7 cellular contexts compared by ENCODE assay signal in genomic region chr12:10363922-10364838, GRCh38.
A peak's percentile ranks its signal among the peaks of the same experiment; 100 is the strongest.
DNase-seq lines count a peak whose midpoint lies in the region; ATAC-seq and TF ChIP-seq lines count a peak whose summit lies in the region.

No MANE protein-coding gene starts in this region.

- TF ChIP-seq CTCF in RWPE2 (IDR thresholded peaks at IDR 0.05; ENCODE audit: poor library complexity, severe bottlenecking) (no peak), choroid plexus epithelial cell (conservative IDR thresholded peaks at IDR 0.05; ENCODE audit: low read depth, low read length) (no peak)

- H3K27me3 ChIP-seq in RWPE2 (ENCODE audit: insufficient read depth, poor library complexity, severe bottlenecking): no peaks in the 10 kb centered on the region

- peak overlapping the region; percentile 85 for H3K27ac ChIP-seq in RWPE2 (ENCODE audit: poor library complexity, severe bottlenecking)
- H3K27ac ChIP-seq in substantia nigra (ENCODE audit: low read depth, low read length, poor library complexity, severe bottlenecking): peak overlapping the region; percentile 98

- H3K9me3 ChIP-seq in RWPE2 (ENCODE audit: severe bottlenecking): no peaks in the 10 kb centered on the region

- peak overlapping the region; percentile 39 for H3K4me3 ChIP-seq in RWPE2 (ENCODE audit: severe bottlenecking)
- peak overlapping the region; percentile 56 for H3K4me3 ChIP-seq in choroid plexus epithelial cell (ENCODE audit: low read depth, low read length)

- H3K4me1 ChIP-seq in RWPE2 (ENCODE audit: insufficient read depth, poor library complexity, severe bottlenecking): peaks cover 16% of the 10 kb centered on the region

- H3K36me3 ChIP-seq in RWPE2 (ENCODE audit: low read depth): no peaks in the 10 kb centered on the region

- DNase-seq in GM03348 (ENCODE audit: low spot score): peak; percentile 38
- DNase-seq in RWPE2 (ENCODE audit: low spot score): no peak
- peak; percentile 71 for DNase-seq in choroid plexus epithelial cell (ENCODE audit: low read depth)
- peak; percentile 88 for DNase-seq in left kidney (ENCODE audit: low read depth, low spot score)
- DNase-seq in substantia nigra (lab: John Stamatoyannopoulos, UW): peak in 30 of 49 donors; percentile 21 to 88 (median 50)

- ATAC-seq in GM21367 (IDR thresholded peaks at IDR 0.05; ENCODE audit: unreplicated experiment) (peak; percentile 85), HG03521 (IDR thresholded peaks at IDR 0.05; ENCODE audit: unreplicated experiment) (peak; percentile 79), RWPE2 (ENCODE audit: low read depth) (peak; percentile 67)
